In genomic region chr1:192858456-192858855, GRCh38 we compare ENCODE assay signal across 19 cellular contexts. TPM values are rescaled to one million over a fixed set of nuclear protein-coding genes. Genes with fewer than 3 reads are reported as not detected.
DNase-seq lines count a peak whose midpoint lies in the region; ATAC-seq and TF ChIP-seq lines count a peak whose summit lies in the region.
"Had no signal": no experiment of that assay in that cellular context is flagged by ENCODE, and none has a peak within 500 bp of the region (broad histone marks: within the 10 kb centered on the region; RNA-seq: fewer than 3 reads in every experiment).

No MANE protein-coding gene starts in this region.

- peak overlapping the region; percentile 93 for H3K27ac ChIP-seq in 22Rv1

- no peaks in the 10 kb centered on the region for H3K9me3 Mint-ChIP-seq in activated naive CD4-positive, alpha-beta T cell treated with anti-CD3 and anti-CD28 coated beads, Interleukin-2, amount 50 U/mL, for 72 hours

- peak overlapping the region in 1 of 2 donors; percentile 60 for H3K27ac Mint-ChIP-seq in activated naive CD4-positive, alpha-beta T cell treated with anti-CD3 and anti-CD28 coated beads, Interleukin-2, amount 50 U/mL, for 72 hours
- H3K27ac Mint-ChIP-seq: B cell had no signal

- in situ Hi-C loops in GM13976 (cut with MboI; ENCODE audit: low sequenced_read_pairs, unreplicated experiment), result no loop called here

- ATAC-seq in HG02885 (IDR thresholded peaks at IDR 0.05; ENCODE audit: poor library complexity, unreplicated experiment) (peak; percentile 72), SK-N-SH treated with all-trans-retinoic acid at 6 μM for 48 hours (no peak)
- no peak for ATAC-seq in activated naive CD4-positive, alpha-beta T cell treated with anti-CD3 and anti-CD28 coated beads, Interleukin-2, amount 50 U/mL, for 72 hours
- ATAC-seq: Panc1 had no signal

- H3K36me3 Mint-ChIP-seq in activated naive CD4-positive, alpha-beta T cell treated with anti-CD3 and anti-CD28 coated beads, Interleukin-2, amount 50 U/mL, for 72 hours, result no peaks in the 10 kb centered on the region

- DNase-seq in GM13976 (ENCODE audit: low spot score) (peak; percentile 20), NCI-H82 treated with DMSO at 0.1 percent for 48 hours (lab: John Stamatoyannopoulos, UW; ENCODE audit: unreplicated experiment) (peak; percentile 48), Ammon's horn (ENCODE audit: low spot score) (no peak), dermis blood vessel endothelial cell (no peak)
- DNase-seq in activated naive CD4-positive, alpha-beta T cell treated with anti-CD3 and anti-CD28 coated beads, Interleukin-2, amount 50 U/mL, for 72 hours (ENCODE audit: low spot score in 2 of 2), result no peak
- DNase-seq: EL, KG1, NCI-H1105 treated with DMSO at 0.1 percent for 48 hours, NCI-H1694, NCI-H2081, NCI-H446, NCI-H526, SIG-M5, T-helper 1 cell had no signal

- TF ChIP-seq CTCF in 22Rv1 (IDR thresholded peaks at IDR 0.05) (no peak), GM13976 (IDR thresholded peaks at IDR 0.05; ENCODE audit: borderline replicate concordance, control extremely low read depth, extremely low read depth, insufficient read depth, missing control alignments) (no peak)

TF ChIP-seq in SK-N-SH treated with all-trans-retinoic acid at 6 μM for 48 hours, 23 proteins besides CTCF, POLR2A, EP300 and RAD21:
- TF ChIP-seq OSR1 (CRISPR knock-in tag; IDR thresholded peaks at IDR 0.05) (no peak), PATZ1 (CRISPR knock-in tag; IDR thresholded peaks at IDR 0.05; ENCODE audit: borderline replicate concordance) (no peak), ZNF70 (CRISPR knock-in tag; IDR thresholded peaks at IDR 0.05) (no peak)

RNA-seq across cellular contexts. Expression of gene RGS2, which starts 49.6 kb away (rescaled TPM):
- 10 to 100 TPM in 1 of 2 donors, 1 to 10 TPM in 1; 4.7 to 12.2 TPM for total RNA-seq in activated naive CD4-positive, alpha-beta T cell treated with anti-CD3 and anti-CD28 coated beads, Interleukin-2, amount 50 U/mL, for 72 hours
- 3.0 and 5.1 TPM in 2 replicates for total RNA-seq in dermis blood vessel endothelial cell

Comparison
In these comparisons a context has a peak if more than half of its experiments do, and no peak if none do; other contexts are left out.
1. DNase-seq: peak in GM13976 (single experiment) and NCI-H82 treated with DMSO at 0.1 percent for 48 hours (single experiment); none in activated naive CD4-positive, alpha-beta T cell treated with anti-CD3 and anti-CD28 coated beads, Interleukin-2, amount 50 U/mL, for 72 hours (0 of 2), Ammon's horn (single experiment) and dermis blood vessel endothelial cell (single experiment).